21 cellular contexts compared by ENCODE assay signal in the genomic region with DNA sequence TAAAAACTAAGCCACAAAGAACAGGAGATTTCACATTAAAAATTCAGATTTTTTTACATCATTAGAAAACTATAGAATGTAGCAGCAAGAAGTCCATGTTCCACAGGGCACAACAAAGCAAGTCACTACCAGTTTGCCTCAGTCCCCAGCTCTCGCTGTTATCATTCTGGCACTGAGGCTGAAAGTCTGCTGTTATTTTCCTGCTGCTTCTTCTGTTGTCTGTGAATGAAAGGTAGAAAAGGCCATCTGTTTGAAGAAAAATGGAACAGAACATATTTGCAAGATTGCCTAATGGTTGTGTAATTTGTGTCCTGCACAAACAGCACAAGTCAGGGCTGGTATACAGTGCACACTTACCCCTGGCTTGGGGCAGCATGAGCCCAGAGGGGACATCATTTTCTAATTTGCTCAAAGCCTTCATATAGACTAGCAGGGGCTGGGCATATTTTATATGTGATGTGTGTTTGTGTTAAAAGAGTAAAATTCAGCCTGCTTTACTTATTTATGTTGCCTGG.
"Had no signal": no experiment of that assay in that cellular context is flagged by ENCODE, and none has a peak within 500 bp of the region (broad histone marks: within the 10 kb centered on the region; RNA-seq: fewer than 3 reads in every experiment).

No MANE protein-coding gene starts in this region.

- H3K27me3 ChIP-seq: dorsolateral prefrontal cortex, gastrocnemius medialis, neutrophil, sigmoid colon, stomach, transverse colon had no signal

- H3K4me3 Mint-ChIP-seq: immature natural killer cell, nephron had no signal

- H3K9me3 ChIP-seq: gastrocnemius medialis, neutrophil had no signal

- H3K4me3 ChIP-seq: dorsolateral prefrontal cortex, gastrocnemius medialis, left ventricle myocardium inferior, lung, sigmoid colon, skin epidermis, stomach, thoracic aorta, transverse colon had no signal

- H3K27ac Mint-ChIP-seq: immature natural killer cell, nephron had no signal

- FAIRE-seq: endometrium, keratinocyte had no signal

- H3K4me1 ChIP-seq: gastrocnemius medialis, left ventricle myocardium inferior, sigmoid colon, stomach, transverse colon had no signal

- H3K36me3 ChIP-seq: gastrocnemius medialis, left ventricle myocardium inferior, neutrophil, sigmoid colon, stomach, thoracic aorta, transverse colon had no signal

- ATAC-seq: esophagus mucosa, gastrocnemius medialis had no signal

- H3K27ac ChIP-seq: dorsolateral prefrontal cortex, gastrocnemius medialis, left ventricle myocardium inferior, neutrophil, sigmoid colon, skin epidermis, stomach, thoracic aorta, transverse colon had no signal

- DNase-seq: cortex of kidney; effector memory CD4-positive, alpha-beta T cell; gastrocnemius medialis; immature natural killer cell; left ventricle myocardium inferior; mesenchymal stem cell; midbrain; sigmoid colon; stimulated activated naive CD4-positive, alpha-beta T cell; stomach; substantia nigra; transverse colon had no signal
